Comparison of ENCODE assay signal across 11 cellular contexts in the genomic region with DNA sequence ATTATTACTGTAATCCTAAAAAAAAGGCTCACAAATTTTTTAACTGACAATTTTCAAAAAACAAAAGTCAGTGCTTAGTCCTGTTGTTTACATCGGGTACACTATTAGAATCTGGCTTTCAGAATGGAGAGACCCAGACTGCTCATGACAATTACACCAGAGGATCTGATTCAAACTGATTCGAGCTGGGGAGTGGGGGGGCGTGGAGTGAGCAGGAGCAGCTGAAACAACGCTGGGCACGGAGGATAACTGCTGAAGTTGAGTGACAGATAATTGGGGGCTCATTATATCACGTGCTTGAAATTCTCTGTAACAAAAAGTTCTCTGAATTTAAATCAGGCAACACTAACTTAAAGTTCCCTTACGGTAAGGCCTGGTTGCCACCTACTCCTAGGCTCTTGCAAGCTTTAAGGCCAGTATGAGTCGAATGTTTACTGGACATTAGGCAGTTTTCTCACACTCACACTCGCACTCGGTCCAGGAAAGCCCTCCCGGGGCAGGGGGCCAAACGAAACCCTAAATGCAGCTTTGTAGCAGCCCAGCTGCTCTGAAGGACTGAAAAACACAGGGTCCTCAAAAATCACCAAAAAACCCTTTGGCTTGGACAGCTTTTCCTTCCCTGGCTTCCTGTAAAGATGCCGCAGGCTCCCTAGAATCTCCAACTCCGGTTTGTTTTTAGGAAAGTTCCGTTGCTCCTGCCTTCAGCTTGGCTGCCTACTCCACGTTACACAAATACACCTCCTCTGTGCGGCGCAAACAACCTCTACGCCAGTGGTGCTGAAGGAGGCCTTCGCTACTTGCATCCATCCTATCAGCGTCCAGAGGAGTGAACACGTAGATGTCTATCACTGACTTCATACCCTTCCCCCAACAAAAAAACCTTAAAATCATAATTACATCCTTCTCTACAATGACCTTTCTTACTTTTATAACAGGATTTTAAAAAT. TPM values are rescaled to one million over a fixed set of nuclear protein-coding genes. Genes with fewer than 3 reads are reported as not detected.
DNase-seq lines count a peak whose midpoint lies in the region; ATAC-seq lines count a peak whose summit lies in the region.
"Had no signal": no experiment of that assay in that cellular context is flagged by ENCODE, and none has a peak within 500 bp of the region (broad histone marks: within the 10 kb centered on the region; RNA-seq: fewer than 3 reads in every experiment).

No MANE protein-coding gene starts in this region.

- peaks cover 23% of the 10 kb centered on the region for H3K36me3 Mint-ChIP-seq in activated CD4-positive, alpha-beta T cell treated with anti-CD3 and anti-CD28 coated beads, Interleukin-2, amount 10 ng/mL, durations not matched to agents 24 days and 14 days (ENCODE audit: low read depth)
- H3K36me3 Mint-ChIP-seq in activated naive CD4-positive, alpha-beta T cell treated with anti-CD3 and anti-CD28 coated beads, Interleukin-2, amount 50 U/mL, for 72 hours, result peaks cover 0 to 7% of the 10 kb centered on the region in 2 donors
- H3K36me3 Mint-ChIP-seq in stimulated activated effector memory CD8-positive, alpha-beta T cell treated with anti-CD3 and anti-CD28 coated beads, Interleukin-12 subunit alpha, Interleukin-12 subunit beta, amount 100 ng/mL, for 72 hours, result peaks cover 58% of the 10 kb centered on the region

- peak overlapping the region; percentile 62 for H3K27ac Mint-ChIP-seq in activated CD4-positive, alpha-beta T cell treated with anti-CD3 and anti-CD28 coated beads, Interleukin-2, amount 10 ng/mL, durations not matched to agents 24 days and 14 days
- H3K27ac Mint-ChIP-seq in activated naive CD4-positive, alpha-beta T cell treated with anti-CD3 and anti-CD28 coated beads, Interleukin-2, amount 50 U/mL, for 72 hours, result peak overlapping the region; percentile 68 to 82
- peak overlapping the region; percentile 59 for H3K27ac Mint-ChIP-seq in stimulated activated effector memory CD8-positive, alpha-beta T cell treated with anti-CD3 and anti-CD28 coated beads, Interleukin-12 subunit alpha, Interleukin-12 subunit beta, amount 100 ng/mL, for 72 hours

- peaks cover 59% of the 10 kb centered on the region for H3K4me1 Mint-ChIP-seq in activated CD4-positive, alpha-beta T cell treated with anti-CD3 and anti-CD28 coated beads, Interleukin-2, amount 10 ng/mL, durations not matched to agents 24 days and 14 days
- peaks cover 86% of the 10 kb centered on the region for H3K4me1 Mint-ChIP-seq in stimulated activated effector memory CD8-positive, alpha-beta T cell treated with anti-CD3 and anti-CD28 coated beads, Interleukin-12 subunit alpha, Interleukin-12 subunit beta, amount 100 ng/mL, for 72 hours

- DNase-seq in activated CD4-positive, alpha-beta T cell treated with anti-CD3 and anti-CD28 coated beads, Interleukin-2, amount 10 ng/mL, durations not matched to agents 24 days and 14 days, result no peak
- no peak for DNase-seq in activated CD4-positive, alpha-beta T cell treated with anti-CD3 and anti-CD28 coated beads for 1 hour
- DNase-seq in activated naive CD4-positive, alpha-beta T cell treated with anti-CD3 and anti-CD28 coated beads, Interleukin-2, amount 50 U/mL, for 72 hours (ENCODE audit: low spot score in 2 of 2), result no peak
- DNase-seq in stimulated activated effector memory CD8-positive, alpha-beta T cell treated with anti-CD3 and anti-CD28 coated beads, Interleukin-12 subunit alpha, Interleukin-12 subunit beta, amount 100 ng/mL, for 72 hours (ENCODE audit: low spot score in 2 of 2), result no peak
- no peak for DNase-seq in amniotic stem cell (lab: John Stamatoyannopoulos, UW)
- DNase-seq: ACHN, dermis blood vessel endothelial cell, SK-N-SH had no signal

- ATAC-seq in activated naive CD4-positive, alpha-beta T cell treated with anti-CD3 and anti-CD28 coated beads, Interleukin-2, amount 50 U/mL, for 72 hours, result no peak
- ATAC-seq in stimulated activated effector memory CD8-positive, alpha-beta T cell treated with anti-CD3 and anti-CD28 coated beads, Interleukin-12 subunit alpha, Interleukin-12 subunit beta, amount 100 ng/mL, for 72 hours, result no peak
- ATAC-seq in HG03159 (IDR thresholded peaks at IDR 0.05; ENCODE audit: unreplicated experiment) (no peak), HG03342 (IDR thresholded peaks at IDR 0.05; ENCODE audit: unreplicated experiment) (no peak)

- H3K27ac ChIP-seq in layer of hippocampus (ENCODE audit: low read depth, low read length), result peak overlapping the region; percentile 62

- H3K9me3 Mint-ChIP-seq in activated CD4-positive, alpha-beta T cell treated with anti-CD3 and anti-CD28 coated beads, Interleukin-2, amount 10 ng/mL, durations not matched to agents 24 days and 14 days, result no peaks in the 10 kb centered on the region
- no peaks in the 10 kb centered on the region for H3K9me3 Mint-ChIP-seq in activated naive CD4-positive, alpha-beta T cell treated with anti-CD3 and anti-CD28 coated beads, Interleukin-2, amount 50 U/mL, for 72 hours
- H3K9me3 Mint-ChIP-seq in stimulated activated effector memory CD8-positive, alpha-beta T cell treated with anti-CD3 and anti-CD28 coated beads, Interleukin-12 subunit alpha, Interleukin-12 subunit beta, amount 100 ng/mL, for 72 hours, result no peaks in the 10 kb centered on the region

- no peaks in the 10 kb centered on the region for H3K27me3 ChIP-seq in layer of hippocampus (ENCODE audit: control insufficient read depth, insufficient read depth, low read length)

- no peaks in the 10 kb centered on the region for H3K27me3 Mint-ChIP-seq in activated CD4-positive, alpha-beta T cell treated with anti-CD3 and anti-CD28 coated beads, Interleukin-2, amount 10 ng/mL, durations not matched to agents 24 days and 14 days

- H3K4me3 Mint-ChIP-seq in activated CD4-positive, alpha-beta T cell treated with anti-CD3 and anti-CD28 coated beads, Interleukin-2, amount 10 ng/mL, durations not matched to agents 24 days and 14 days, result no peak overlapping the region
- H3K4me3 Mint-ChIP-seq in stimulated activated effector memory CD8-positive, alpha-beta T cell treated with anti-CD3 and anti-CD28 coated beads, Interleukin-12 subunit alpha, Interleukin-12 subunit beta, amount 100 ng/mL, for 72 hours, result no peak overlapping the region

- intact Hi-C loops in activated CD4-positive, alpha-beta T cell treated with anti-CD3 and anti-CD28 coated beads, Interleukin-2, amount 10 ng/mL, durations not matched to agents 24 days and 14 days (cut with micrococcal nuclease), result no loop called here

RNA-seq across cellular contexts. Expression of a gene that starts 42.9 kb away (rescaled TPM):
- total RNA-seq in activated CD4-positive, alpha-beta T cell treated with anti-CD3 and anti-CD28 coated beads, Interleukin-2, amount 10 ng/mL, durations not matched to agents 24 days and 14 days, result 291 and 297 TPM in 2 replicates
- 100 to 1,000 TPM; 404 to 419 TPM for total RNA-seq in activated naive CD4-positive, alpha-beta T cell treated with anti-CD3 and anti-CD28 coated beads, Interleukin-2, amount 50 U/mL, for 72 hours
